Comparison of ENCODE assay signal across 19 cellular contexts in the genomic region with DNA sequence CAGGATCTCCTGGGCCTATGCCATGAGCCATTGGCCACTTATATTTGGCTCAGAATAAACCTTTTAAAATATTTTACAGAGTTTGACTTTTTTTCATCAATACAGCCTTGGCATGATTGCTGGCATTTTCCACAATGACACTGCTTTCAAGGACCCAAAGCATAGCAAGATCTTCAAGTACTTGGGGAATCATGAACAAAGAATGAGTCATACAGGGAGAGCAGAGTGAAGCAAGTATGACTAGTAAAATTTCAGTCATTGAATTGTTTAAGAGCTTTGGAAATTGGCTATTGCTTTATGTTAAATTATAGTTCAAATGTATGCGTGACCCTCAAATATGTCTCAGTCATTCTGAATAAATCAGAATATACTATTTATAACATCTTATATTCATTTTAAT. TPM values are rescaled to one million over a fixed set of nuclear protein-coding genes. Genes with fewer than 3 reads are reported as not detected.
DNase-seq lines count a peak whose midpoint lies in the region; ATAC-seq, FAIRE-seq and TF ChIP-seq lines count a peak whose summit lies in the region.
"Had no signal": no experiment of that assay in that cellular context is flagged by ENCODE, and none has a peak within 500 bp of the region (broad histone marks: within the 10 kb centered on the region; RNA-seq: fewer than 3 reads in every experiment).

No MANE protein-coding gene starts in this region.

- H3K4me1 ChIP-seq in astrocyte (ENCODE audit: insufficient read depth, low read length), result peaks cover 10% of the 10 kb centered on the region

- no peaks in the 10 kb centered on the region for H3K36me3 ChIP-seq in astrocyte (ENCODE audit: insufficient read depth, low read length)

- peaks cover 5% of the 10 kb centered on the region for H3K9me3 Mint-ChIP-seq in astrocyte (ENCODE audit: unreplicated experiment)

- FAIRE-seq in HTR-8/SVneo (lab: Jason Lieb, UNC), result peak; percentile 48
- FAIRE-seq in astrocyte (lab: Jason Lieb, UNC), result peak; percentile 68

- no peak overlapping the region for H3K4me3 Mint-ChIP-seq in astrocyte (ENCODE audit: unreplicated experiment)
- H3K4me3 Mint-ChIP-seq: activated naive CD8-positive, alpha-beta T cell treated with anti-CD3 and anti-CD28 coated beads, Interleukin-2, amount 50 U/mL, for 24 hours had no signal

- no peaks in the 10 kb centered on the region for H3K36me3 Mint-ChIP-seq in astrocyte (ENCODE audit: low read depth, unreplicated experiment)

- H3K9me3 ChIP-seq in astrocyte (ENCODE audit: insufficient read depth, low read depth, low read length), result no peaks in the 10 kb centered on the region
- H3K9me3 ChIP-seq: mucosa of descending colon had no signal

- no peak overlapping the region for H3K4me2 ChIP-seq in astrocyte (ENCODE audit: low read length)

- no peaks in the 10 kb centered on the region for H3K27me3 ChIP-seq in astrocyte (ENCODE audit: insufficient read depth, low read length)

- DNase-seq in COLO829 (ENCODE audit: low spot score) (peak; percentile 38), HTR-8/SVneo (ENCODE audit: insufficient read length, low spot score) (peak; percentile 49), astrocyte (ENCODE audit: low read depth) (peak; percentile 87), glomerular visceral epithelial cell (ENCODE audit: extremely low spot score) (peak; percentile 49), medulla oblongata (ENCODE audit: extremely low spot score) (no peak)
- DNase-seq: activated naive CD8-positive, alpha-beta T cell treated with anti-CD3 and anti-CD28 coated beads, Interleukin-2, amount 50 U/mL, for 24 hours; C1 segment of cervical spinal cord; effector CD8-positive, alpha-beta T cell; GF-D8; mucosa of descending colon; NCI-H1048; NCI-H510A treated with DMSO at 0.1 percent for 48 hours; stimulated activated CD4-positive, alpha-beta T cell treated with anti-CD3 and anti-CD28 coated beads, Interleukin-4, amount 100 ng/mL, for 1 hour; stimulated activated naive CD4-positive, alpha-beta T cell treated with Interleukin-2 at 50 U/mL for 16 hours had no signal

- no peak overlapping the region for H3K9ac ChIP-seq in astrocyte (ENCODE audit: low read length)

- H3K79me2 ChIP-seq in astrocyte (ENCODE audit: insufficient read depth, low read length), result no peaks in the 10 kb centered on the region

- H3K4me3 ChIP-seq in astrocyte (ENCODE audit: insufficient read depth, low read depth, low read length), result no peak overlapping the region
- H3K4me3 ChIP-seq: mucosa of descending colon had no signal

- TF ChIP-seq CTCF in astrocyte (IDR thresholded peaks at IDR 0.05; ENCODE audit: insufficient read depth, low read depth, low read length), result no peak

- no peaks in the 10 kb centered on the region for H3K27me3 Mint-ChIP-seq in astrocyte (ENCODE audit: low read depth, unreplicated experiment)

- H3K27ac ChIP-seq in astrocyte (ENCODE audit: low read depth, low read length), result no peak overlapping the region
- H3K27ac ChIP-seq: HL-60 had no signal

- no peak overlapping the region for H2AFZ ChIP-seq in astrocyte (ENCODE audit: low read depth, low read length)

- ATAC-seq in HG03432 (IDR thresholded peaks at IDR 0.05; ENCODE audit: unreplicated experiment) (no peak), GM21390 (IDR thresholded peaks at IDR 0.05; ENCODE audit: unreplicated experiment) (no peak), HG03045 (IDR thresholded peaks at IDR 0.05; ENCODE audit: unreplicated experiment) (no peak)
- ATAC-seq: activated naive CD8-positive, alpha-beta T cell treated with anti-CD3 and anti-CD28 coated beads, Interleukin-2, amount 50 U/mL, for 24 hours; mucosa of descending colon; Right ventricle myocardium inferior had no signal

- H3K27ac Mint-ChIP-seq in astrocyte (ENCODE audit: unreplicated experiment), result peak overlapping the region; percentile 64
- H3K27ac Mint-ChIP-seq: activated naive CD8-positive, alpha-beta T cell treated with anti-CD3 and anti-CD28 coated beads, Interleukin-2, amount 50 U/mL, for 24 hours had no signal

- peaks cover 28% of the 10 kb centered on the region for H3K4me1 Mint-ChIP-seq in astrocyte (ENCODE audit: low read depth, unreplicated experiment)
- H3K4me1 Mint-ChIP-seq: activated naive CD8-positive, alpha-beta T cell treated with anti-CD3 and anti-CD28 coated beads, Interleukin-2, amount 50 U/mL, for 24 hours had no signal

- H4K20me1 ChIP-seq in astrocyte (ENCODE audit: insufficient read depth, low read length), result no peaks in the 10 kb centered on the region

RNA-seq across cellular contexts. Expression of a gene that starts 53.0 kb away (rescaled TPM):
- 20.5 and 21.5 TPM in 2 replicates for total RNA-seq in astrocyte
- total RNA-seq: Right ventricle myocardium inferior had no signal
